Comparison of ENCODE assay signal across 19 cellular contexts in genomic region chr17:6554336-6554735, GRCh38. TPM values are rescaled to one million over a fixed set of nuclear protein-coding genes. Genes with fewer than 3 reads are reported as not detected.
DNase-seq lines count a peak whose midpoint lies in the region; ATAC-seq and TF ChIP-seq lines count a peak whose summit lies in the region.
"Had no signal": no experiment of that assay in that cellular context is flagged by ENCODE, and none has a peak within 500 bp of the region (broad histone marks: within the 10 kb centered on the region; RNA-seq: fewer than 3 reads in every experiment).

No MANE protein-coding gene starts in this region.

- peak overlapping the region in 1 of 8 donors; percentile 53 for H3K27ac Mint-ChIP-seq in CD8-positive, alpha-beta memory T cell
- H3K27ac Mint-ChIP-seq in WTC11 = no peak overlapping the region
- H3K27ac Mint-ChIP-seq in glutamatergic neuron (ENCODE audit: unreplicated experiment) = no peak overlapping the region
- H3K27ac Mint-ChIP-seq: activated B cell treated with CpG ODN at 0.5 μM for 24 hours; stimulated activated memory B cell treated with anti-CD40 and anti-IgM and Interleukin-4, amounts not matched to agents 10 μg/mL and 1 μg/mL and 100 μg/mL, for 72 hours had no signal

- no peak for TF ChIP-seq CTCF in WTC11 (IDR thresholded peaks at IDR 0.05)
- TF ChIP-seq CTCF in glutamatergic neuron (IDR thresholded peaks at IDR 0.05; ENCODE audit: partially characterized antibody, unreplicated experiment) = no peak

- H3K4me3 Mint-ChIP-seq in CD8-positive, alpha-beta memory T cell = peak overlapping the region in 5 of 7 donors; percentile 13 to 76 (median 47)
- H3K4me3 Mint-ChIP-seq in WTC11 = peak overlapping the region; percentile 73
- peak overlapping the region; percentile 79 for H3K4me3 Mint-ChIP-seq in glutamatergic neuron (ENCODE audit: unreplicated experiment)

- H3K9ac ChIP-seq in rectal smooth muscle tissue (ENCODE audit: low read length) = no peak overlapping the region

- H3K9me3 ChIP-seq in CD8-positive, alpha-beta memory T cell (ENCODE audit: low read length) = no peaks in the 10 kb centered on the region
- H3K9me3 ChIP-seq: ovary, Peyer's patch, uterus had no signal

- no peaks in the 10 kb centered on the region for H3K36me3 ChIP-seq in CD8-positive, alpha-beta memory T cell (ENCODE audit: insufficient read depth, low read length)
- no peaks in the 10 kb centered on the region for H3K36me3 ChIP-seq in rectal smooth muscle tissue (ENCODE audit: control insufficient read depth, insufficient read depth, low read length)
- H3K36me3 ChIP-seq: ovary, Peyer's patch, uterus had no signal

- H3K27me3 ChIP-seq in CD8-positive, alpha-beta memory T cell (ENCODE audit: insufficient read depth, low read length, poor library complexity, severe bottlenecking) = peaks cover 10% of the 10 kb centered on the region
- H3K27me3 ChIP-seq in rectal smooth muscle tissue (ENCODE audit: control insufficient read depth, insufficient read depth, low read length) = peaks cover 3% of the 10 kb centered on the region
- H3K27me3 ChIP-seq: ovary, Peyer's patch had no signal

- peaks cover 6 to 21% (median 10%) of the 10 kb centered on the region in 3 donors for H3K4me1 Mint-ChIP-seq in CD8-positive, alpha-beta memory T cell
- H3K4me1 Mint-ChIP-seq in WTC11 (peaks cover 39% of the 10 kb centered on the region), glutamatergic neuron (ENCODE audit: low read depth, unreplicated experiment) (peaks cover 4% of the 10 kb centered on the region)

- ATAC-seq in WTC11 = no peak
- no peak for ATAC-seq in GM21381 (IDR thresholded peaks at IDR 0.05; ENCODE audit: unreplicated experiment)
- ATAC-seq: stimulated activated memory B cell treated with anti-CD40 and anti-IgM and Interleukin-4, amounts not matched to agents 10 μg/mL and 1 μg/mL and 100 μg/mL, for 72 hours had no signal

- no peak overlapping the region for H3K27ac ChIP-seq in CD8-positive, alpha-beta memory T cell (ENCODE audit: low read depth, low read length)
- peak overlapping the region; percentile 82 for H3K27ac ChIP-seq in rectal smooth muscle tissue (ENCODE audit: low read depth, low read length)
- H3K27ac ChIP-seq: uterus had no signal

- no peak overlapping the region for H3K4me3 ChIP-seq in CD8-positive, alpha-beta memory T cell (ENCODE audit: low read length)
- H3K4me3 ChIP-seq in rectal smooth muscle tissue (ENCODE audit: low read length) = peak overlapping the region; percentile 56
- H3K4me3 ChIP-seq: ovary had no signal

- CTCF ChIA-PET in CD8-positive, alpha-beta memory T cell (lab: Charles Lee) = no interaction called here
- CTCF ChIA-PET in WTC11 (lab: Charles Lee) = interaction anchor here (1.7 to 2.8 kb wide), 2 partner anchors 59 to 82 kb away, joined by 11 to 12 read pairs; no protein-coding TSS in a partner anchor

- no peaks in the 10 kb centered on the region for H3K9me3 Mint-ChIP-seq in CD8-positive, alpha-beta memory T cell
- H3K9me3 Mint-ChIP-seq in WTC11 (no peaks in the 10 kb centered on the region), glutamatergic neuron (ENCODE audit: unreplicated experiment) (peaks cover 5% of the 10 kb centered on the region)
- H3K9me3 Mint-ChIP-seq: activated B cell treated with CpG ODN at 0.5 μM for 24 hours; stimulated activated memory B cell treated with anti-CD40 and anti-IgM and Interleukin-4, amounts not matched to agents 10 μg/mL and 1 μg/mL and 100 μg/mL, for 72 hours had no signal

- peaks cover 30 to 48% of the 10 kb centered on the region in 2 donors for H3K27me3 Mint-ChIP-seq in CD8-positive, alpha-beta memory T cell
- peaks cover 52% of the 10 kb centered on the region for H3K27me3 Mint-ChIP-seq in WTC11 (ENCODE audit: low read depth)
- peaks cover 18% of the 10 kb centered on the region for H3K27me3 Mint-ChIP-seq in glutamatergic neuron (ENCODE audit: unreplicated experiment)

- H3K4me1 ChIP-seq in CD8-positive, alpha-beta memory T cell (ENCODE audit: insufficient read depth, low read length) = no peaks in the 10 kb centered on the region
- peaks cover 9% of the 10 kb centered on the region for H3K4me1 ChIP-seq in rectal smooth muscle tissue (ENCODE audit: control insufficient read depth, insufficient read depth, low read length)

- no peak for DNase-seq in CD8-positive, alpha-beta memory T cell
- DNase-seq in WTC11 (ENCODE audit: low spot score) = no peak
- DNase-seq in glutamatergic neuron = no peak
- DNase-seq in foreskin melanocyte = no peak
- DNase-seq in NCI-H345 treated with DMSO at 0.1 percent for 48 hours (lab: John Stamatoyannopoulos, UW; ENCODE audit: unreplicated experiment) = no peak
- DNase-seq in NCI-H146 treated with DMSO at 0.1 percent for 48 hours (lab: John Stamatoyannopoulos, UW; ENCODE audit: unreplicated experiment) = no peak
- DNase-seq: activated B cell treated with CpG ODN at 0.5 μM for 24 hours, dermis blood vessel endothelial cell, foreskin fibroblast, GDM1, MM.1S, NCI-H2029 treated with DMSO at 0.1 percent for 48 hours, NCI-H748 treated with DMSO at 0.1 percent for 48 hours, uterus had no signal

- H3K36me3 Mint-ChIP-seq in CD8-positive, alpha-beta memory T cell = no peaks in the 10 kb centered on the region
- no peaks in the 10 kb centered on the region for H3K36me3 Mint-ChIP-seq in WTC11
- H3K36me3 Mint-ChIP-seq in glutamatergic neuron (ENCODE audit: unreplicated experiment) = no peaks in the 10 kb centered on the region
- H3K36me3 Mint-ChIP-seq: stimulated activated memory B cell treated with anti-CD40 and anti-IgM and Interleukin-4, amounts not matched to agents 10 μg/mL and 1 μg/mL and 100 μg/mL, for 72 hours had no signal

- POLR2A ChIA-PET in CD8-positive, alpha-beta memory T cell (lab: Charles Lee) = no interaction called here
- POLR2A ChIA-PET in WTC11 (lab: Charles Lee) = no interaction called here

TF ChIP-seq in WTC11, 78 proteins besides CTCF, POLR2A, EP300 and RAD21 (continues in another document):
- TF ChIP-seq CBFB (CRISPR knock-in tag; IDR thresholded peaks at IDR 0.05; ENCODE audit: low read depth) (no peak), ETV6 (CRISPR knock-in tag; IDR thresholded peaks at IDR 0.05) (no peak), GABPB1 (CRISPR knock-in tag; IDR thresholded peaks at IDR 0.05) (no peak), AR (CRISPR knock-in tag; IDR thresholded peaks at IDR 0.05) (no peak), IRF1 (CRISPR knock-in tag; IDR thresholded peaks at IDR 0.05) (no peak), FOXP1 (CRISPR knock-in tag; IDR thresholded peaks at IDR 0.05; ENCODE audit: borderline replicate concordance) (no peak), RELA (CRISPR knock-in tag; IDR thresholded peaks at IDR 0.05; ENCODE audit: borderline replicate concordance) (no peak)
- TF ChIP-seq, protein P1, sequence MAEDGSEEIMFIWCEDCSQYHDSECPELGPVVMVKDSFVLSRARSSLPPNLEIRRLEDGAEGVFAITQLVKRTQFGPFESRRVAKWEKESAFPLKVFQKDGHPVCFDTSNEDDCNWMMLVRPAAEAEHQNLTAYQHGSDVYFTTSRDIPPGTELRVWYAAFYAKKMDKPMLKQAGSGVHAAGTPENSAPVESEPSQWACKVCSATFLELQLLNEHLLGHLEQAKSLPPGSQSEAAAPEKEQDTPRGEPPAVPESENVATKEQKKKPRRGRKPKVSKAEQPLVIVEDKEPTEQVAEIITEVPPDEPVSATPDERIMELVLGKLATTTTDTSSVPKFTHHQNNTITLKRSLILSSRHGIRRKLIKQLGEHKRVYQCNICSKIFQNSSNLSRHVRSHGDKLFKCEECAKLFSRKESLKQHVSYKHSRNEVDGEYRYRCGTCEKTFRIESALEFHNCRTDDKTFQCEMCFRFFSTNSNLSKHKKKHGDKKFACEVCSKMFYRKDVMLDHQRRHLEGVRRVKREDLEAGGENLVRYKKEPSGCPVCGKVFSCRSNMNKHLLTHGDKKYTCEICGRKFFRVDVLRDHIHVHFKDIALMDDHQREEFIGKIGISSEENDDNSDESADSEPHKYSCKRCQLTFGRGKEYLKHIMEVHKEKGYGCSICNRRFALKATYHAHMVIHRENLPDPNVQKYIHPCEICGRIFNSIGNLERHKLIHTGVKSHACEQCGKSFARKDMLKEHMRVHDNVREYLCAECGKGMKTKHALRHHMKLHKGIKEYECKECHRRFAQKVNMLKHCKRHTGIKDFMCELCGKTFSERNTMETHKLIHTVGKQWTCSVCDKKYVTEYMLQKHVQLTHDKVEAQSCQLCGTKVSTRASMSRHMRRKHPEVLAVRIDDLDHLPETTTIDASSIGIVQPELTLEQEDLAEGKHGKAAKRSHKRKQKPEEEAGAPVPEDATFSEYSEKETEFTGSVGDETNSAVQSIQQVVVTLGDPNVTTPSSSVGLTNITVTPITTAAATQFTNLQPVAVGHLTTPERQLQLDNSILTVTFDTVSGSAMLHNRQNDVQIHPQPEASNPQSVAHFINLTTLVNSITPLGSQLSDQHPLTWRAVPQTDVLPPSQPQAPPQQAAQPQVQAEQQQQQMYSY (CRISPR knock-in tag; IDR thresholded peaks at IDR 0.05) = no peak

RNA-seq across cellular contexts. Expression of gene PITPNM3, which starts 2.0 kb away (rescaled TPM):
- under 1 TPM; 0.40 to 0.50 TPM for total RNA-seq in CD8-positive, alpha-beta memory T cell
- polyA plus RNA-seq in CD8-positive, alpha-beta memory T cell = not detected
- 2.1 to 2.8 TPM (median 2.3 TPM) in 3 replicates for total RNA-seq in WTC11 (2021)
- total RNA-seq in glutamatergic neuron (ENCODE audit: unreplicated experiment) = 1.4 TPM
